17 cellular contexts compared by ENCODE assay signal in genomic region chr3:103949690-103950089, GRCh38.
"Had no signal": no experiment of that assay in that cellular context is flagged by ENCODE, and none has a peak within 500 bp of the region (broad histone marks: within the 10 kb centered on the region; RNA-seq: fewer than 3 reads in every experiment).

No MANE protein-coding gene starts in this region.

- ATAC-seq: body of pancreas; left lobe of liver; naive thymus-derived CD8-positive, alpha-beta T cell; right cardiac atrium; stimulated activated naive CD8-positive, alpha-beta T cell treated with anti-CD3 and anti-CD28 coated beads, Interleukin-15, amount 100 ng/mL, for 72 hours had no signal

- H3K4me3 ChIP-seq: body of pancreas, lung, suprapubic skin, tibial nerve had no signal

- DNase-seq: activated CD4-positive, CD25-positive, alpha-beta regulatory T cell treated with anti-CD3 and anti-CD28 coated beads, Interleukin-2, amount 50 U/mL, for 72 hours; activated gamma-delta T cell treated with Interleukin-2 at 50 U/mL for 16 hours; activated T-cell treated with anti-CD3 and anti-CD28 coated beads, Interleukin-2, amount 50 U/mL, for 1 hour; anterior cingulate cortex; body of pancreas; effector CD8-positive, alpha-beta T cell; foreskin melanocyte; kidney; naive thymus-derived CD8-positive, alpha-beta T cell; right cardiac atrium; stimulated activated CD4-positive, alpha-beta T cell treated with anti-CD3 and anti-CD28 coated beads, Interleukin-12 subunit alpha, Interleukin-12 subunit beta, amount 100 ng/mL, for 4 hours; stimulated activated naive CD8-positive, alpha-beta T cell treated with anti-CD3 and anti-CD28 coated beads, Interleukin-15, amount 100 ng/mL, for 72 hours had no signal

- H3K9me3 ChIP-seq: body of pancreas, suprapubic skin, tibial nerve had no signal

- H3K27ac ChIP-seq: body of pancreas, suprapubic skin, tibial nerve, VCaP had no signal

- H3K4me1 ChIP-seq: body of pancreas, suprapubic skin, tibial nerve had no signal

- H3K36me3 ChIP-seq: suprapubic skin, tibial nerve had no signal

- H3K27me3 ChIP-seq: body of pancreas, suprapubic skin, tibial nerve had no signal
